8 cellular contexts compared by ENCODE assay signal in genomic region chr1:36148821-36149236, GRCh38. TPM values are rescaled to one million over a fixed set of nuclear protein-coding genes. Genes with fewer than 3 reads are reported as not detected.
DNase-seq lines count a peak whose midpoint lies in the region; FAIRE-seq and TF ChIP-seq lines count a peak whose summit lies in the region.

No MANE protein-coding gene starts in this region.

- peak overlapping the region; percentile 98 for H3K27ac Mint-ChIP-seq in activated CD4-positive, alpha-beta T cell treated with anti-CD3 and anti-CD28 coated beads, Interleukin-2, amount 10 ng/mL, durations not matched to agents 24 days and 14 days
- H3K27ac Mint-ChIP-seq in activated naive CD8-positive, alpha-beta T cell: peak overlapping the region; percentile 94

- H3K4me1 ChIP-seq in kidney (ENCODE audit: control insufficient read depth in 1 of 2, insufficient read depth in 1 of 2, low read depth in 1 of 2, low read length in 2 of 2): peaks cover 14 to 19% of the 10 kb centered on the region in 2 donors

- DNase-seq in activated CD4-positive, alpha-beta T cell treated with anti-CD3 and anti-CD28 coated beads, Interleukin-2, amount 10 ng/mL, durations not matched to agents 24 days and 14 days: no peak
- DNase-seq in activated CD4-positive, alpha-beta T cell treated with anti-CD3 and anti-CD28 coated beads, Interleukin-2, amount 50 U/mL, for 48 hours: no peak
- DNase-seq in kidney (no peak), RCC 7860 (ENCODE audit: low spot score) (no peak), GM10248 (ENCODE audit: extremely low spot score) (no peak), UCSD-AML1 (lab: John Stamatoyannopoulos, UW; ENCODE audit: unreplicated experiment) (no peak)

- POLR2A ChIA-PET in GM10248 (lab: Yijun Ruan, JAX): interaction anchor here (1.2 to 3.2 kb wide), 3 partner anchors 13 to 175 kb away, joined by 3 to 30 read pairs (median 15); partner anchors contain the start of genes EVA1B and THRAP3

- TF ChIP-seq CTCF in kidney (IDR thresholded peaks at IDR 0.05; ENCODE audit: borderline replicate concordance, extremely low read depth, insufficient read depth) (no peak), GM10248 (IDR thresholded peaks at IDR 0.05; ENCODE audit: control extremely low read depth, extremely low read depth, low read depth, missing control alignments) (no peak)

- CTCF ChIA-PET in GM10248 (lab: Yijun Ruan, JAX): interaction anchor here (0.7 to 6.0 kb wide), 39 partner anchors 9 to 298 kb away, joined by 3 to 123 read pairs (median 5); partner anchors contain the start of genes SH3D21 and THRAP3

- intact Hi-C loops in activated CD4-positive, alpha-beta T cell treated with anti-CD3 and anti-CD28 coated beads, Interleukin-2, amount 10 ng/mL, durations not matched to agents 24 days and 14 days (cut with micrococcal nuclease): loop anchor here (1.0 to 5.0 kb wide), 8 partner anchors 11 to 271 kb away; partner anchors contain the start of genes AGO3 and THRAP3
- intact Hi-C loops in kidney (cut with DNase I): no loop called here

- H3K9ac ChIP-seq in kidney (ENCODE audit: low read length in 2 of 2): peak overlapping the region; percentile 62 to 85

- no peaks in the 10 kb centered on the region for H3K9me3 ChIP-seq in kidney (ENCODE audit: control insufficient read depth in 1 of 2, low read length in 2 of 2)

- no peaks in the 10 kb centered on the region for H3K36me3 ChIP-seq in kidney (ENCODE audit: control insufficient read depth in 1 of 2, insufficient read depth in 2 of 2, low read length in 2 of 2)

- H3K36me3 Mint-ChIP-seq in activated CD4-positive, alpha-beta T cell treated with anti-CD3 and anti-CD28 coated beads, Interleukin-2, amount 10 ng/mL, durations not matched to agents 24 days and 14 days (ENCODE audit: low read depth): peaks cover 17% of the 10 kb centered on the region
- no peaks in the 10 kb centered on the region for H3K36me3 Mint-ChIP-seq in activated naive CD8-positive, alpha-beta T cell

- H3K27ac ChIP-seq in kidney (ENCODE audit: low read depth in 2 of 2, low read length in 2 of 2) (peak overlapping the region; percentile 91 to 94), temporal lobe (ENCODE audit: low read depth, low read length) (peak overlapping the region; percentile 51)

- peak overlapping the region; percentile 98 for H3K4me3 Mint-ChIP-seq in activated CD4-positive, alpha-beta T cell treated with anti-CD3 and anti-CD28 coated beads, Interleukin-2, amount 10 ng/mL, durations not matched to agents 24 days and 14 days
- peak overlapping the region; percentile 98 for H3K4me3 Mint-ChIP-seq in activated naive CD8-positive, alpha-beta T cell

- H3K27me3 Mint-ChIP-seq in activated CD4-positive, alpha-beta T cell treated with anti-CD3 and anti-CD28 coated beads, Interleukin-2, amount 10 ng/mL, durations not matched to agents 24 days and 14 days: no peaks in the 10 kb centered on the region
- H3K27me3 Mint-ChIP-seq in activated naive CD8-positive, alpha-beta T cell: no peaks in the 10 kb centered on the region

- FAIRE-seq in kidney (lab: Jason Lieb, UNC) (no peak), RCC 7860 (lab: Jason Lieb, UNC) (no peak)

- peak overlapping the region; percentile 76 to 96 for H3K4me3 ChIP-seq in kidney (ENCODE audit: low read length in 2 of 2)

- H3K9me3 Mint-ChIP-seq in activated CD4-positive, alpha-beta T cell treated with anti-CD3 and anti-CD28 coated beads, Interleukin-2, amount 10 ng/mL, durations not matched to agents 24 days and 14 days: no peaks in the 10 kb centered on the region
- no peaks in the 10 kb centered on the region for H3K9me3 Mint-ChIP-seq in activated naive CD8-positive, alpha-beta T cell (ENCODE audit: low read depth)

- peaks cover 51% of the 10 kb centered on the region for H3K4me1 Mint-ChIP-seq in activated CD4-positive, alpha-beta T cell treated with anti-CD3 and anti-CD28 coated beads, Interleukin-2, amount 10 ng/mL, durations not matched to agents 24 days and 14 days
- peaks cover 61% of the 10 kb centered on the region for H3K4me1 Mint-ChIP-seq in activated naive CD8-positive, alpha-beta T cell (ENCODE audit: low read depth)

RNA-seq across cellular contexts. Expression of gene TRAPPC3, which starts 0.5 kb away (rescaled TPM):
- 71.2 and 72.4 TPM in 2 replicates for total RNA-seq in activated CD4-positive, alpha-beta T cell treated with anti-CD3 and anti-CD28 coated beads, Interleukin-2, amount 10 ng/mL, durations not matched to agents 24 days and 14 days
- total RNA-seq in kidney: 58.4 TPM
- 102 TPM for polyA plus RNA-seq in kidney (ENCODE audit: insufficient read depth, low read depth, low replicate concordance)
- total RNA-seq in temporal lobe: 40.8 TPM

RNA-seq across cellular contexts. Expression of gene MAP7D1, which starts 7.1 kb away (rescaled TPM):
- 170 and 177 TPM in 2 replicates for total RNA-seq in activated CD4-positive, alpha-beta T cell treated with anti-CD3 and anti-CD28 coated beads, Interleukin-2, amount 10 ng/mL, durations not matched to agents 24 days and 14 days
- total RNA-seq in kidney (78.7 TPM), temporal lobe (52.9 TPM)
- polyA plus RNA-seq in kidney (ENCODE audit: insufficient read depth, low read depth, low replicate concordance): 47.5 TPM

RNA-seq across cellular contexts. Expression of gene COL8A2, which starts 23.8 kb away (rescaled TPM):
- 0.12 TPM in 2 replicates for total RNA-seq in activated CD4-positive, alpha-beta T cell treated with anti-CD3 and anti-CD28 coated beads, Interleukin-2, amount 10 ng/mL, durations not matched to agents 24 days and 14 days
- total RNA-seq in kidney: 6.4 TPM
- polyA plus RNA-seq in kidney (ENCODE audit: insufficient read depth, low read depth, low replicate concordance): 0.90 TPM
- total RNA-seq in temporal lobe: 0.98 TPM
